Comparison of ENCODE assay signal across 38 cellular contexts in genomic region chr11:29511394-29511793, GRCh38.
"Had no signal": no experiment of that assay in that cellular context is flagged by ENCODE, and none has a peak within 500 bp of the region (broad histone marks: within the 10 kb centered on the region; RNA-seq: fewer than 3 reads in every experiment).

No MANE protein-coding gene starts in this region.

- H3K27ac Mint-ChIP-seq: activated B cell treated with CpG ODN at 0.5 μM for 24 hours; activated CD4-positive, alpha-beta memory T cell treated with anti-CD3 and anti-CD28 coated beads for 36 hours; activated CD4-positive, alpha-beta T cell treated with anti-CD3 and anti-CD28 coated beads, Interleukin-2, amount 10 ng/mL, durations not matched to agents 24 days and 14 days; activated CD8-positive, alpha-beta T cell treated with anti-CD3 and anti-CD28 coated beads for 36 hours; activated naive CD4-positive, alpha-beta T cell treated with anti-CD3 and anti-CD28 coated beads for 36 hours; activated naive CD4-positive, alpha-beta T cell treated with anti-CD3 and anti-CD28 coated beads, Interleukin-2, amount 50 U/mL, for 72 hours; activated naive CD8-positive, alpha-beta T cell treated with anti-CD3 and anti-CD28 coated beads for 36 hours; activated T-cell treated with anti-CD3 and anti-CD28 coated beads, Interleukin-2, amount 50 U/mL, for 72 hours; activated T-helper 1 cell treated with anti-CD3 and anti-CD28 coated beads, Interleukin-12 subunit alpha, Interleukin-12 subunit beta, Interleukin-2, Interleukin-4 antibody, amounts not matched to agents 30 ng/mL and 10 ng/mL and 1 ng/mL, durations not matched to agents 14 hours and 24 hours and 36 hours; activated T-helper 17 cell treated with anti-CD3 and anti-CD28 coated beads, Interleukin-2, amount 50 U/mL, for 72 hours; T-helper 1 cell treated with Interleukin-12 subunit alpha and Interleukin-12 subunit beta and Interleukin-4 antibody, amounts not matched to agents 30 μg/mL and 1 μg/mL, for 36 hours; T-helper 2 cell treated with Interferon-gamma antibody and Interleukin-4, amounts not matched to agents 5 μg/mL and 100 μg/mL, for 36 hours had no signal

- H3K4me3 ChIP-seq: adrenal gland, body of pancreas, breast epithelium had no signal

- H3K36me3 Mint-ChIP-seq: activated CD4-positive, alpha-beta memory T cell treated with anti-CD3 and anti-CD28 coated beads for 36 hours; activated naive CD4-positive, alpha-beta T cell treated with anti-CD3 and anti-CD28 coated beads, Interleukin-2, amount 50 U/mL, for 72 hours; activated naive CD8-positive, alpha-beta T cell treated with anti-CD3 and anti-CD28 coated beads for 36 hours had no signal

- H3K4me1 Mint-ChIP-seq: activated B cell treated with CpG ODN at 0.5 μM for 24 hours; activated CD4-positive, alpha-beta T cell treated with anti-CD3 and anti-CD28 coated beads, Interleukin-2, amount 10 ng/mL, durations not matched to agents 24 days and 14 days; activated naive CD8-positive, alpha-beta T cell treated with anti-CD3 and anti-CD28 coated beads for 36 hours; activated T-helper 17 cell treated with anti-CD3 and anti-CD28 coated beads, Interleukin-2, amount 50 U/mL, for 72 hours had no signal

- DNase-seq: activated B cell treated with CpG ODN at 0.5 μM for 24 hours; activated CD4-positive, alpha-beta memory T cell treated with anti-CD3 and anti-CD28 coated beads for 36 hours; activated CD4-positive, alpha-beta T cell treated with anti-CD3 and anti-CD28 coated beads for 4 hours; activated CD4-positive, alpha-beta T cell treated with anti-CD3 and anti-CD28 coated beads, Interleukin-2, amount 10 ng/mL, durations not matched to agents 24 days and 14 days; activated CD4-positive, alpha-beta T cell treated with anti-CD3 and anti-CD28 coated beads, Interleukin-2, amount 50 U/mL, for 1 hour; activated CD4-positive, alpha-beta T cell treated with anti-CD3 and anti-CD28 coated beads, Interleukin-2, amount 50 U/mL, for 4 hours; activated CD4-positive, CD25-positive, alpha-beta regulatory T cell treated with anti-CD3 and anti-CD28 coated beads, Interleukin-2, amount 50 U/mL, for 72 hours; activated CD8-positive, alpha-beta memory T cell treated with anti-CD3 and anti-CD28 coated beads, Interleukin-2, amount 50 U/mL, for 4 hours; activated CD8-positive, alpha-beta T cell treated with anti-CD3 and anti-CD28 coated beads for 36 hours; activated effector memory CD4-positive, alpha-beta T cell treated with anti-CD3 and anti-CD28 coated beads, Interleukin-2, amount 50 U/mL, for 16 hours; activated gamma-delta T cell treated with Interleukin-2 at 50 U/mL for 16 hours; activated naive CD4-positive, alpha-beta T cell; activated naive CD4-positive, alpha-beta T cell treated with anti-CD3 and anti-CD28 coated beads for 36 hours; activated naive CD4-positive, alpha-beta T cell treated with anti-CD3 and anti-CD28 coated beads, Interleukin-2, amount 50 U/mL, for 16 hours; activated naive CD8-positive, alpha-beta T cell treated with anti-CD3 and anti-CD28 coated beads for 36 hours; activated T-cell treated with anti-CD3 and anti-CD28 coated beads for 4 hours; activated T-cell treated with anti-CD3 and anti-CD28 coated beads, Interleukin-2, amount 50 U/mL, for 1 hour; activated T-cell treated with anti-CD3 and anti-CD28 coated beads, Interleukin-2, amount 50 U/mL, for 4 hours; activated T-cell treated with anti-CD3 and anti-CD28 coated beads, Interleukin-2, amount 50 U/mL, for 72 hours; adrenal gland; amniotic stem cell; aorta; body of pancreas; brain microvascular endothelial cell; central memory CD4-positive, alpha-beta T cell; SW 1271; T-helper 1 cell; T-helper 2 cell; T-helper 9 cell had no signal

- H3K27me3 ChIP-seq: adrenal gland, body of pancreas, brain microvascular endothelial cell, breast epithelium had no signal

- H3K4me1 ChIP-seq: body of pancreas, breast epithelium had no signal

- FAIRE-seq: astrocyte, TTC549 had no signal

- H3K9me3 ChIP-seq: adrenal gland, body of pancreas, breast epithelium had no signal

- ATAC-seq: activated CD8-positive, alpha-beta T cell treated with anti-CD3 and anti-CD28 coated beads for 36 hours; activated naive CD4-positive, alpha-beta T cell treated with anti-CD3 and anti-CD28 coated beads, Interleukin-2, amount 50 U/mL, for 72 hours; activated T-cell treated with anti-CD3 and anti-CD28 coated beads, Interleukin-2, amount 50 U/mL, for 4 hours; activated T-cell treated with anti-CD3 and anti-CD28 coated beads, Interleukin-2, amount 50 U/mL, for 72 hours; activated T-helper 17 cell treated with anti-CD3 and anti-CD28 coated beads, Interleukin-2, amount 50 U/mL, for 72 hours; body of pancreas had no signal

- H3K4me3 Mint-ChIP-seq: activated B cell treated with CpG ODN at 0.5 μM for 24 hours; activated CD4-positive, alpha-beta memory T cell treated with anti-CD3 and anti-CD28 coated beads for 36 hours; activated CD4-positive, alpha-beta T cell treated with anti-CD3 and anti-CD28 coated beads, Interleukin-2, amount 10 ng/mL, durations not matched to agents 24 days and 14 days; activated CD8-positive, alpha-beta T cell treated with anti-CD3 and anti-CD28 coated beads for 36 hours; activated naive CD4-positive, alpha-beta T cell treated with anti-CD3 and anti-CD28 coated beads for 36 hours; activated naive CD8-positive, alpha-beta T cell treated with anti-CD3 and anti-CD28 coated beads for 36 hours; activated T-cell treated with anti-CD3 and anti-CD28 coated beads, Interleukin-2, amount 50 U/mL, for 4 hours; activated T-cell treated with anti-CD3 and anti-CD28 coated beads, Interleukin-2, amount 50 U/mL, for 72 hours; activated T-helper 1 cell treated with anti-CD3 and anti-CD28 coated beads, Interleukin-12 subunit alpha, Interleukin-12 subunit beta, Interleukin-2, Interleukin-4 antibody, amounts not matched to agents 30 ng/mL and 10 ng/mL and 1 ng/mL, durations not matched to agents 14 hours and 24 hours and 36 hours; activated T-helper 17 cell treated with anti-CD3 and anti-CD28 coated beads, Interleukin-2, amount 50 U/mL, for 72 hours; T-helper 1 cell treated with Interleukin-12 subunit alpha and Interleukin-12 subunit beta and Interleukin-4 antibody, amounts not matched to agents 30 μg/mL and 1 μg/mL, for 36 hours; T-helper 2 cell treated with Interferon-gamma antibody and Interleukin-4, amounts not matched to agents 5 μg/mL and 100 μg/mL, for 36 hours had no signal

- H3K9me3 Mint-ChIP-seq: activated B cell treated with CpG ODN at 0.5 μM for 24 hours; activated CD4-positive, alpha-beta T cell treated with anti-CD3 and anti-CD28 coated beads, Interleukin-2, amount 10 ng/mL, durations not matched to agents 24 days and 14 days; activated T-helper 1 cell treated with anti-CD3 and anti-CD28 coated beads, Interleukin-12 subunit alpha, Interleukin-12 subunit beta, Interleukin-2, Interleukin-4 antibody, amounts not matched to agents 30 ng/mL and 10 ng/mL and 1 ng/mL, durations not matched to agents 14 hours and 24 hours and 36 hours had no signal

- H3K27ac ChIP-seq: adrenal gland, body of pancreas, brain microvascular endothelial cell, breast epithelium, VCaP had no signal

- H3K27me3 Mint-ChIP-seq: activated B cell treated with CpG ODN at 0.5 μM for 24 hours; activated CD4-positive, alpha-beta memory T cell treated with anti-CD3 and anti-CD28 coated beads for 36 hours; activated CD4-positive, alpha-beta T cell treated with anti-CD3 and anti-CD28 coated beads, Interleukin-2, amount 10 ng/mL, durations not matched to agents 24 days and 14 days; activated CD8-positive, alpha-beta T cell treated with anti-CD3 and anti-CD28 coated beads for 36 hours; activated naive CD8-positive, alpha-beta T cell treated with anti-CD3 and anti-CD28 coated beads for 36 hours; activated T-helper 17 cell treated with anti-CD3 and anti-CD28 coated beads, Interleukin-2, amount 50 U/mL, for 72 hours had no signal

- H3K36me3 ChIP-seq: adrenal gland, brain microvascular endothelial cell, breast epithelium had no signal
